In the genomic region with DNA sequence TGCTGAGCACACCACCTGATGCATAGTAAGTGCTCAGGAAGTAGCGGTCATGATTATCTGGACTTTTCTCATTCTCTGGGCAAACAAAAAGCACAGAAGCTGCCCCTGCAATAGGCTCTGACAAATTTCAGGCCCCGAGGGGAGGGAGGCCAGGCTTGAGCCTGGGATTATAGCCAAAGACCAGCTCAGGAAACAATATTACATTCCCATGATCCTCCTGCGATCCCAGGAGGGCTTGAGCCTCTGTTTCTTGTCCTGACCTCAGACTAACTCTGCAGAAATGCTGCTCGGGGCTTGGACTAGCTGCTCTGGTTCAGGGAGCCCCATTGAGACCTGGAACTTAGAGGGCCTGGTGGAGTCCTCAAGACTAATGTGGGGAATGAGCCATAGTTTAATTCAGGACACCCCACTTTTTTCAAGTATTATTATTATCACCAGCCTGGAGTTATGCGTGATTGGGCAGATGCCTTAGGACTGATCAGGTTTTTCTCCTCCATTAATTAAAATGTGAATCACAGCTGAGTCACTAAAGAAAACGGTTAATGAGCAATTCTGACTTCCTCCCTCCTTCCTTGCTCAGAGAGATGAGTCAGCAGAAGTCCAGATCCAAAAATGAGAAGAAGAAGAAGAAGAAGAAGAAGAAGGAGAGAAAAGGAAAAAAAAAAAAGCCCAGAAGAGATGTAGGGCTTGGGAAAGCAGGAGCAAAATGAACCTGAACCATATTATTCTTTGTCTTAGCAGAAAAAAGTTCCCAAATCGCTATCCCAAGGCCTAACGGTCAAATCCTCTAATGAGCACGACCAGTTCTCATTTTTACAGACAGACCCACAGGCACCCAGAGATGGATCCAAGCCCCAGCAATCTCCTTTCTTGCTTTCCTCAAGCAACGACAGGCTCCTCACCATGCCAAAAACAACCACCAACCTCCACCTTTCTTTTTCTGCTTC, we compare ENCODE assay signal across 1 cellular context.
TF ChIP-seq lines count a peak whose summit lies in the region.

No MANE protein-coding gene starts in this region.

TF ChIP-seq in K562, 482 proteins besides CTCF, POLR2A, EP300 and RAD21 (continued from another document and continues in another):
- TF ChIP-seq, protein P1, sequence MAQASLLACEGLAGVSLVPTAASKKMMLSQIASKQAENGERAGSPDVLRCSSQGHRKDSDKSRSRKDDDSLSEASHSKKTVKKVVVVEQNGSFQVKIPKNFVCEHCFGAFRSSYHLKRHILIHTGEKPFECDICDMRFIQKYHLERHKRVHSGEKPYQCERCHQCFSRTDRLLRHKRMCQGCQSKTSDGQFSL (CRISPR knock-in tag; IDR thresholded peaks at IDR 0.05), result no peak
- TF ChIP-seq, protein P1 (tag; IDR thresholded peaks at IDR 0.05), result no peak
- no peak for TF ChIP-seq ZFX (CRISPR knock-in tag; IDR thresholded peaks at IDR 0.05)
- 0 out of 2 replicates have a peak, but pooled peaks have one; percentile 8 for TF ChIP-seq ETV1 (tag; conservative IDR thresholded peaks at IDR 0.05; ENCODE audit: low read depth)
- TF ChIP-seq ERF (CRISPR knock-in tag; IDR thresholded peaks at IDR 0.05), result no peak
- TF ChIP-seq PHB2 (IDR thresholded peaks at IDR 0.05; ENCODE audit: low read depth), result no peak
- TF ChIP-seq MCM3 (IDR thresholded peaks at IDR 0.05), result no peak
- TF ChIP-seq L3MBTL2 (IDR thresholded peaks at IDR 0.05), result no peak
- TF ChIP-seq, protein P2, sequence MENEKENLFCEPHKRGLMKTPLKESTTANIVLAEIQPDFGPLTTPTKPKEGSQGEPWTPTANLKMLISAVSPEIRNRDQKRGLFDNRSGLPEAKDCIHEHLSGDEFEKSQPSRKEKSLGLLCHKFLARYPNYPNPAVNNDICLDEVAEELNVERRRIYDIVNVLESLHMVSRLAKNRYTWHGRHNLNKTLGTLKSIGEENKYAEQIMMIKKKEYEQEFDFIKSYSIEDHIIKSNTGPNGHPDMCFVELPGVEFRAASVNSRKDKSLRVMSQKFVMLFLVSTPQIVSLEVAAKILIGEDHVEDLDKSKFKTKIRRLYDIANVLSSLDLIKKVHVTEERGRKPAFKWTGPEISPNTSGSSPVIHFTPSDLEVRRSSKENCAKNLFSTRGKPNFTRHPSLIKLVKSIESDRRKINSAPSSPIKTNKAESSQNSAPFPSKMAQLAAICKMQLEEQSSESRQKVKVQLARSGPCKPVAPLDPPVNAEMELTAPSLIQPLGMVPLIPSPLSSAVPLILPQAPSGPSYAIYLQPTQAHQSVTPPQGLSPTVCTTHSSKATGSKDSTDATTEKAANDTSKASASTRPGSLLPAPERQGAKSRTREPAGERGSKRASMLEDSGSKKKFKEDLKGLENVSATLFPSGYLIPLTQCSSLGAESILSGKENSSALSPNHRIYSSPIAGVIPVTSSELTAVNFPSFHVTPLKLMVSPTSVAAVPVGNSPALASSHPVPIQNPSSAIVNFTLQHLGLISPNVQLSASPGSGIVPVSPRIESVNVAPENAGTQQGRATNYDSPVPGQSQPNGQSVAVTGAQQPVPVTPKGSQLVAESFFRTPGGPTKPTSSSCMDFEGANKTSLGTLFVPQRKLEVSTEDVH (IDR thresholded peaks at IDR 0.05; ENCODE audit: low read depth, partially characterized antibody), result no peak
- TF ChIP-seq CEBPG (CRISPR knock-in tag; IDR thresholded peaks at IDR 0.05), result no peak
- TF ChIP-seq CEBPG (tag; conservative IDR thresholded peaks at IDR 0.05 in 1 of 2, IDR thresholded peaks at IDR 0.05 in 1 of 2), result no peak
- TF ChIP-seq, protein P3, sequence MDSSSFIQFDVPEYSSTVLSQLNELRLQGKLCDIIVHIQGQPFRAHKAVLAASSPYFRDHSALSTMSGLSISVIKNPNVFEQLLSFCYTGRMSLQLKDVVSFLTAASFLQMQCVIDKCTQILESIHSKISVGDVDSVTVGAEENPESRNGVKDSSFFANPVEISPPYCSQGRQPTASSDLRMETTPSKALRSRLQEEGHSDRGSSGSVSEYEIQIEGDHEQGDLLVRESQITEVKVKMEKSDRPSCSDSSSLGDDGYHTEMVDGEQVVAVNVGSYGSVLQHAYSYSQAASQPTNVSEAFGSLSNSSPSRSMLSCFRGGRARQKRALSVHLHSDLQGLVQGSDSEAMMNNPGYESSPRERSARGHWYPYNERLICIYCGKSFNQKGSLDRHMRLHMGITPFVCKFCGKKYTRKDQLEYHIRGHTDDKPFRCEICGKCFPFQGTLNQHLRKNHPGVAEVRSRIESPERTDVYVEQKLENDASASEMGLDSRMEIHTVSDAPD (CRISPR knock-in tag; IDR thresholded peaks at IDR 0.05), result no peak
- no peak for TF ChIP-seq CBX1 (IDR thresholded peaks at IDR 0.05; ENCODE audit: low read depth)
- TF ChIP-seq, protein P4, sequence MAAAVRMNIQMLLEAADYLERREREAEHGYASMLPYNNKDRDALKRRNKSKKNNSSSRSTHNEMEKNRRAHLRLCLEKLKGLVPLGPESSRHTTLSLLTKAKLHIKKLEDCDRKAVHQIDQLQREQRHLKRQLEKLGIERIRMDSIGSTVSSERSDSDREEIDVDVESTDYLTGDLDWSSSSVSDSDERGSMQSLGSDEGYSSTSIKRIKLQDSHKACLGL (CRISPR knock-in tag; IDR thresholded peaks at IDR 0.05; ENCODE audit: borderline replicate concordance, poor library complexity, severe bottlenecking), result no peak
- no peak for TF ChIP-seq TCF7L2 (IDR thresholded peaks at IDR 0.05; ENCODE audit: low read depth, low read length)
- TF ChIP-seq SMARCA4 (IDR thresholded peaks at IDR 0.05), result peak; percentile 85
- peak; percentile 75 for TF ChIP-seq SMARCE1 (IDR thresholded peaks at IDR 0.05)
- peak; percentile 53; the same call in 1 of the 2 replicates for TF ChIP-seq SMARCC2 (IDR thresholded peaks at IDR 0.05; ENCODE audit: low read depth)
- peak; percentile 81 for TF ChIP-seq SPI1 (IDR thresholded peaks at IDR 0.05; ENCODE audit: borderline replicate concordance, low read depth, low read length)
- TF ChIP-seq CEBPB (tag; IDR thresholded peaks at IDR 0.05), result no peak
- TF ChIP-seq, protein P5, sequence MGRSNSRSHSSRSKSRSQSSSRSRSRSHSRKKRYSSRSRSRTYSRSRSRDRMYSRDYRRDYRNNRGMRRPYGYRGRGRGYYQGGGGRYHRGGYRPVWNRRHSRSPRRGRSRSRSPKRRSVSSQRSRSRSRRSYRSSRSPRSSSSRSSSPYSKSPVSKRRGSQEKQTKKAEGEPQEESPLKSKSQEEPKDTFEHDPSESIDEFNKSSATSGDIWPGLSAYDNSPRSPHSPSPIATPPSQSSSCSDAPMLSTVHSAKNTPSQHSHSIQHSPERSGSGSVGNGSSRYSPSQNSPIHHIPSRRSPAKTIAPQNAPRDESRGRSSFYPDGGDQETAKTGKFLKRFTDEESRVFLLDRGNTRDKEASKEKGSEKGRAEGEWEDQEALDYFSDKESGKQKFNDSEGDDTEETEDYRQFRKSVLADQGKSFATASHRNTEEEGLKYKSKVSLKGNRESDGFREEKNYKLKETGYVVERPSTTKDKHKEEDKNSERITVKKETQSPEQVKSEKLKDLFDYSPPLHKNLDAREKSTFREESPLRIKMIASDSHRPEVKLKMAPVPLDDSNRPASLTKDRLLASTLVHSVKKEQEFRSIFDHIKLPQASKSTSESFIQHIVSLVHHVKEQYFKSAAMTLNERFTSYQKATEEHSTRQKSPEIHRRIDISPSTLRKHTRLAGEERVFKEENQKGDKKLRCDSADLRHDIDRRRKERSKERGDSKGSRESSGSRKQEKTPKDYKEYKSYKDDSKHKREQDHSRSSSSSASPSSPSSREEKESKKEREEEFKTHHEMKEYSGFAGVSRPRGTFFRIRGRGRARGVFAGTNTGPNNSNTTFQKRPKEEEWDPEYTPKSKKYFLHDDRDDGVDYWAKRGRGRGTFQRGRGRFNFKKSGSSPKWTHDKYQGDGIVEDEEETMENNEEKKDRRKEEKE (IDR thresholded peaks at IDR 0.05; ENCODE audit: borderline replicate concordance in 1 of 2, control insufficient read depth in 1 of 2, low read depth in 2 of 2, low read length in 1 of 2), result no peak
- TF ChIP-seq, protein P6, sequence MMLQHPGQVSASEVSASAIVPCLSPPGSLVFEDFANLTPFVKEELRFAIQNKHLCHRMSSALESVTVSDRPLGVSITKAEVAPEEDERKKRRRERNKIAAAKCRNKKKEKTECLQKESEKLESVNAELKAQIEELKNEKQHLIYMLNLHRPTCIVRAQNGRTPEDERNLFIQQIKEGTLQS (IDR thresholded peaks at IDR 0.05), result peak; percentile 76
- TF ChIP-seq, protein P6 (CRISPR knock-in tag; conservative IDR thresholded peaks at IDR 0.05), result no peak
- TF ChIP-seq ZNF584 (CRISPR knock-in tag; IDR thresholded peaks at IDR 0.05; ENCODE audit: low read depth), result no peak
- TF ChIP-seq TRIM24 (IDR thresholded peaks at IDR 0.05), result peak; percentile 4 to 12; a peak in 1 of 4 replicates
- no peak for TF ChIP-seq RNF2 (IDR thresholded peaks at IDR 0.05)
- TF ChIP-seq, protein P7, sequence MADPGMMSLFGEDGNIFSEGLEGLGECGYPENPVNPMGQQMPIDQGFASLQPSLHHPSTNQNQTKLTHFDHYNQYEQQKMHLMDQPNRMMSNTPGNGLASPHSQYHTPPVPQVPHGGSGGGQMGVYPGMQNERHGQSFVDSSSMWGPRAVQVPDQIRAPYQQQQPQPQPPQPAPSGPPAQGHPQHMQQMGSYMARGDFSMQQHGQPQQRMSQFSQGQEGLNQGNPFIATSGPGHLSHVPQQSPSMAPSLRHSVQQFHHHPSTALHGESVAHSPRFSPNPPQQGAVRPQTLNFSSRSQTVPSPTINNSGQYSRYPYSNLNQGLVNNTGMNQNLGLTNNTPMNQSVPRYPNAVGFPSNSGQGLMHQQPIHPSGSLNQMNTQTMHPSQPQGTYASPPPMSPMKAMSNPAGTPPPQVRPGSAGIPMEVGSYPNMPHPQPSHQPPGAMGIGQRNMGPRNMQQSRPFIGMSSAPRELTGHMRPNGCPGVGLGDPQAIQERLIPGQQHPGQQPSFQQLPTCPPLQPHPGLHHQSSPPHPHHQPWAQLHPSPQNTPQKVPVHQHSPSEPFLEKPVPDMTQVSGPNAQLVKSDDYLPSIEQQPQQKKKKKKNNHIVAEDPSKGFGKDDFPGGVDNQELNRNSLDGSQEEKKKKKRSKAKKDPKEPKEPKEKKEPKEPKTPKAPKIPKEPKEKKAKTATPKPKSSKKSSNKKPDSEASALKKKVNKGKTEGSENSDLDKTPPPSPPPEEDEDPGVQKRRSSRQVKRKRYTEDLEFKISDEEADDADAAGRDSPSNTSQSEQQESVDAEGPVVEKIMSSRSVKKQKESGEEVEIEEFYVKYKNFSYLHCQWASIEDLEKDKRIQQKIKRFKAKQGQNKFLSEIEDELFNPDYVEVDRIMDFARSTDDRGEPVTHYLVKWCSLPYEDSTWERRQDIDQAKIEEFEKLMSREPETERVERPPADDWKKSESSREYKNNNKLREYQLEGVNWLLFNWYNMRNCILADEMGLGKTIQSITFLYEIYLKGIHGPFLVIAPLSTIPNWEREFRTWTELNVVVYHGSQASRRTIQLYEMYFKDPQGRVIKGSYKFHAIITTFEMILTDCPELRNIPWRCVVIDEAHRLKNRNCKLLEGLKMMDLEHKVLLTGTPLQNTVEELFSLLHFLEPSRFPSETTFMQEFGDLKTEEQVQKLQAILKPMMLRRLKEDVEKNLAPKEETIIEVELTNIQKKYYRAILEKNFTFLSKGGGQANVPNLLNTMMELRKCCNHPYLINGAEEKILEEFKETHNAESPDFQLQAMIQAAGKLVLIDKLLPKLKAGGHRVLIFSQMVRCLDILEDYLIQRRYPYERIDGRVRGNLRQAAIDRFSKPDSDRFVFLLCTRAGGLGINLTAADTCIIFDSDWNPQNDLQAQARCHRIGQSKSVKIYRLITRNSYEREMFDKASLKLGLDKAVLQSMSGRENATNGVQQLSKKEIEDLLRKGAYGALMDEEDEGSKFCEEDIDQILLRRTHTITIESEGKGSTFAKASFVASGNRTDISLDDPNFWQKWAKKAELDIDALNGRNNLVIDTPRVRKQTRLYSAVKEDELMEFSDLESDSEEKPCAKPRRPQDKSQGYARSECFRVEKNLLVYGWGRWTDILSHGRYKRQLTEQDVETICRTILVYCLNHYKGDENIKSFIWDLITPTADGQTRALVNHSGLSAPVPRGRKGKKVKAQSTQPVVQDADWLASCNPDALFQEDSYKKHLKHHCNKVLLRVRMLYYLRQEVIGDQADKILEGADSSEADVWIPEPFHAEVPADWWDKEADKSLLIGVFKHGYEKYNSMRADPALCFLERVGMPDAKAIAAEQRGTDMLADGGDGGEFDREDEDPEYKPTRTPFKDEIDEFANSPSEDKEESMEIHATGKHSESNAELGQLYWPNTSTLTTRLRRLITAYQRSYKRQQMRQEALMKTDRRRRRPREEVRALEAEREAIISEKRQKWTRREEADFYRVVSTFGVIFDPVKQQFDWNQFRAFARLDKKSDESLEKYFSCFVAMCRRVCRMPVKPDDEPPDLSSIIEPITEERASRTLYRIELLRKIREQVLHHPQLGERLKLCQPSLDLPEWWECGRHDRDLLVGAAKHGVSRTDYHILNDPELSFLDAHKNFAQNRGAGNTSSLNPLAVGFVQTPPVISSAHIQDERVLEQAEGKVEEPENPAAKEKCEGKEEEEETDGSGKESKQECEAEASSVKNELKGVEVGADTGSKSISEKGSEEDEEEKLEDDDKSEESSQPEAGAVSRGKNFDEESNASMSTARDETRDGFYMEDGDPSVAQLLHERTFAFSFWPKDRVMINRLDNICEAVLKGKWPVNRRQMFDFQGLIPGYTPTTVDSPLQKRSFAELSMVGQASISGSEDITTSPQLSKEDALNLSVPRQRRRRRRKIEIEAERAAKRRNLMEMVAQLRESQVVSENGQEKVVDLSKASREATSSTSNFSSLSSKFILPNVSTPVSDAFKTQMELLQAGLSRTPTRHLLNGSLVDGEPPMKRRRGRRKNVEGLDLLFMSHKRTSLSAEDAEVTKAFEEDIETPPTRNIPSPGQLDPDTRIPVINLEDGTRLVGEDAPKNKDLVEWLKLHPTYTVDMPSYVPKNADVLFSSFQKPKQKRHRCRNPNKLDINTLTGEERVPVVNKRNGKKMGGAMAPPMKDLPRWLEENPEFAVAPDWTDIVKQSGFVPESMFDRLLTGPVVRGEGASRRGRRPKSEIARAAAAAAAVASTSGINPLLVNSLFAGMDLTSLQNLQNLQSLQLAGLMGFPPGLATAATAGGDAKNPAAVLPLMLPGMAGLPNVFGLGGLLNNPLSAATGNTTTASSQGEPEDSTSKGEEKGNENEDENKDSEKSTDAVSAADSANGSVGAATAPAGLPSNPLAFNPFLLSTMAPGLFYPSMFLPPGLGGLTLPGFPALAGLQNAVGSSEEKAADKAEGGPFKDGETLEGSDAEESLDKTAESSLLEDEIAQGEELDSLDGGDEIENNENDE (IDR thresholded peaks at IDR 0.05; ENCODE audit: low read depth, low read length), result no peak
- TF ChIP-seq NFIC (IDR thresholded peaks at IDR 0.05), result no peak
- no peak for TF ChIP-seq RBM17 (IDR thresholded peaks at IDR 0.05; ENCODE audit: borderline replicate concordance, low read depth, low read length)
- TF ChIP-seq C11orf30 (IDR thresholded peaks at IDR 0.05; ENCODE audit: low read depth), result peak; percentile 98
- TF ChIP-seq, protein P8, sequence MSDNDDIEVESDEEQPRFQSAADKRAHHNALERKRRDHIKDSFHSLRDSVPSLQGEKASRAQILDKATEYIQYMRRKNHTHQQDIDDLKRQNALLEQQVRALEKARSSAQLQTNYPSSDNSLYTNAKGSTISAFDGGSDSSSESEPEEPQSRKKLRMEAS (CRISPR knock-in tag; IDR thresholded peaks at IDR 0.05), result no peak
- peak; percentile 99 for TF ChIP-seq ZNF316 (IDR thresholded peaks at IDR 0.05)
- no peak for TF ChIP-seq CBFB (CRISPR knock-in tag; IDR thresholded peaks at IDR 0.05)
- TF ChIP-seq DPF2 (IDR thresholded peaks at IDR 0.05), result peak; percentile 86
- TF ChIP-seq ARID1B (IDR thresholded peaks at IDR 0.05), result peak; percentile 68
